Comparison of ENCODE assay signal across 7 cellular contexts in genomic region chr5:6820851-6821479, GRCh38.
A peak's percentile ranks its signal among the peaks of the same experiment; 100 is the strongest.
DNase-seq lines count a peak whose midpoint lies in the region; ATAC-seq, FAIRE-seq and TF ChIP-seq lines count a peak whose summit lies in the region.

No MANE protein-coding gene starts in this region.

- no peak overlapping the region for H3K4me2 ChIP-seq in HCT116 (ENCODE audit: low read length)
- H3K4me2 ChIP-seq in endothelial cell of umbilical vein (ENCODE audit: insufficient read depth, low read length) = no peak overlapping the region

- FAIRE-seq in G401.6 (lab: Jason Lieb, UNC) (peak; percentile 72), endothelial cell of umbilical vein (lab: Jason Lieb, UNC) (no peak)

- H4K20me1 ChIP-seq in HCT116 (ENCODE audit: insufficient read depth) = no peaks in the 10 kb centered on the region
- H4K20me1 ChIP-seq in endothelial cell of umbilical vein (replicated peaks; ENCODE audit: control insufficient read depth, extremely low read depth, insufficient read depth, low read length) = no peaks in the 10 kb centered on the region

- dilution Hi-C loops in endothelial cell of umbilical vein (cut with MboI; ENCODE audit: extremely low pct_ligation_motif_present, low sequenced_read_pairs) = no loop called here

- H2AFZ ChIP-seq in HCT116 (ENCODE audit: low read depth, low read length, poor library complexity, severe bottlenecking) (no peak overlapping the region), endothelial cell of umbilical vein (ENCODE audit: low read depth, low read length) (no peak overlapping the region)

- TF ChIP-seq CTCF in HCT116 (IDR thresholded peaks at IDR 0.05 in 2 of 3, conservative IDR thresholded peaks at IDR 0.05 in 1 of 3; ENCODE audit: borderline replicate concordance in 1 of 3, insufficient read depth in 1 of 3, low read depth in 2 of 3, low read length in 2 of 3) = peak; percentile 51 to 91 (median 72); a peak in 5 of 6 replicates
- peak; percentile 43 to 54 for TF ChIP-seq CTCF in endothelial cell of umbilical vein (IDR thresholded peaks at IDR 0.05; ENCODE audit: extremely low read depth in 1 of 2, insufficient read depth in 1 of 2, low read depth in 1 of 2, low read length in 2 of 2)
- TF ChIP-seq CTCF in retinal pigment epithelial cell (conservative IDR thresholded peaks at IDR 0.05; ENCODE audit: low read depth, low read length) = peak; percentile 56

- H3K9me2 ChIP-seq in HCT116 (ENCODE audit: insufficient read depth) = no peaks in the 10 kb centered on the region

- peak; percentile 27 for DNase-seq in HCT116 (ENCODE audit: low read depth, low spot score)
- peak; percentile 58 for DNase-seq in NCI-H2171 treated with DMSO at 0.1 percent for 48 hours (lab: John Stamatoyannopoulos, UW)
- DNase-seq in activated CD4-positive, CD25-positive, alpha-beta regulatory T cell treated with anti-CD3 and anti-CD28 coated beads, Interleukin-2, amount 50 U/mL, for 16 hours (ENCODE audit: low read depth, low spot score) = peak; percentile 32
- DNase-seq in endothelial cell of umbilical vein (ENCODE audit: low read depth, low spot score) = no peak
- no peak for DNase-seq in retinal pigment epithelial cell (ENCODE audit: low read depth)

- H3K36me3 ChIP-seq in HCT116 (ENCODE audit: control insufficient read depth in 1 of 2, insufficient read depth in 2 of 2, low read length in 2 of 2) = no peaks in the 10 kb centered on the region
- H3K36me3 ChIP-seq in endothelial cell of umbilical vein (ENCODE audit: control insufficient read depth in 2 of 2, extremely low read depth in 1 of 2, insufficient read depth in 2 of 2, low read length in 2 of 2) = no peaks in the 10 kb centered on the region

- CTCF ChIA-PET in HCT116 (lab: Charles Lee) (interaction anchor here (0.6 to 1.1 kb wide), 2 partner anchors 52 to 934 kb away, joined by 3 to 4 read pairs; no protein-coding TSS in a partner anchor), endothelial cell of umbilical vein (lab: Charles Lee) (interaction anchor here (0.9 to 2.2 kb wide), 4 partner anchors 54 to 934 kb away, joined by 3 to 10 read pairs (median 4); no protein-coding TSS in a partner anchor)

- TF ChIP-seq RAD21 in HCT116 (IDR thresholded peaks at IDR 0.05; ENCODE audit: low read depth) = peak; percentile 63

- POLR2A ChIA-PET in HCT116 (lab: Charles Lee) = no interaction called here
- POLR2A ChIA-PET in endothelial cell of umbilical vein (lab: Charles Lee) = no interaction called here

- no peaks in the 10 kb centered on the region for H3K27me3 ChIP-seq in HCT116 (ENCODE audit: insufficient read depth, low read length)
- H3K27me3 ChIP-seq in endothelial cell of umbilical vein (ENCODE audit: control insufficient read depth in 2 of 2, insufficient read depth in 2 of 2, low read length in 2 of 2) = no peaks in the 10 kb centered on the region

- H3K79me2 ChIP-seq in HCT116 (ENCODE audit: insufficient read depth, low read length) (no peaks in the 10 kb centered on the region), endothelial cell of umbilical vein (ENCODE audit: control insufficient read depth, insufficient read depth, low read length) (no peaks in the 10 kb centered on the region)

- H3K9me3 ChIP-seq in HCT116 (ENCODE audit: control insufficient read depth in 1 of 2, insufficient read depth in 1 of 2, low read depth in 1 of 2, low read length in 2 of 2) (peaks cover 0 to 12% of the 10 kb centered on the region in 2 experiments; a peak in 1 of 4 replicates), endothelial cell of umbilical vein (replicated peaks; ENCODE audit: control insufficient read depth, insufficient read depth, low read length) (no peaks in the 10 kb centered on the region)

- no peak overlapping the region for H3K4me3 ChIP-seq in HCT116 (replicated peaks in 1 of 2; ENCODE audit: low read depth in 1 of 2, low read length in 2 of 2)
- H3K4me3 ChIP-seq in endothelial cell of umbilical vein (replicated peaks in 1 of 3; ENCODE audit: insufficient read depth in 1 of 3, low read depth in 1 of 3, low read length in 3 of 3) = no peak overlapping the region
- no peak overlapping the region for H3K4me3 ChIP-seq in retinal pigment epithelial cell (ENCODE audit: low read length)

- H3K9ac ChIP-seq in HCT116 (ENCODE audit: low read length) (no peak overlapping the region), endothelial cell of umbilical vein (replicated peaks; ENCODE audit: extremely low read depth, insufficient read depth, low read length) (no peak overlapping the region)

- no peak for TF ChIP-seq POLR2A in HCT116 (IDR thresholded peaks at IDR 0.05; ENCODE audit: borderline replicate concordance, extremely low read depth, insufficient read depth, insufficient read length)
- TF ChIP-seq POLR2A in endothelial cell of umbilical vein (IDR thresholded peaks at IDR 0.05; ENCODE audit: low read depth, low read length) = no peak

- H3K4me1 ChIP-seq in HCT116 (ENCODE audit: control insufficient read depth in 1 of 2, insufficient read depth in 2 of 2, low read length in 2 of 2) (no peaks in the 10 kb centered on the region), endothelial cell of umbilical vein (ENCODE audit: control insufficient read depth, extremely low read depth, insufficient read depth, low read length) (no peaks in the 10 kb centered on the region)

- intact Hi-C loops in HCT116 (cut with micrococcal nuclease) = loop anchor here (10.0 kb wide), 1 partner anchor 934 kb away; no protein-coding TSS in a partner anchor
- intact Hi-C loops in endothelial cell of umbilical vein (cut with micrococcal nuclease) = loop anchor here (1.0 to 5.0 kb wide), 3 partner anchors 16 to 996 kb away; no protein-coding TSS in a partner anchor

- RAD21 ChIA-PET in HCT116 (lab: Charles Lee; ENCODE audit: low non-redundant PET in 1 of 2, low total read pairs in 2 of 2, uncharacterized antibody in 2 of 2, unreplicated experiment in 2 of 2) = no interaction called here

- no peak overlapping the region for H3K27ac ChIP-seq in HCT116 (ENCODE audit: low read depth, low read length)
- no peak overlapping the region for H3K27ac ChIP-seq in endothelial cell of umbilical vein (ENCODE audit: insufficient read depth, low read depth, low read length)

- BruUV-seq in HCT116 (replicated peaks; lab: Mats Ljungman, UMichigan) = no TSS peak
- BruUV-seq in endothelial cell of umbilical vein (replicated peaks; lab: Mats Ljungman, UMichigan) = no TSS peak

- H3K9me1 ChIP-seq in endothelial cell of umbilical vein (replicated peaks; ENCODE audit: control insufficient read depth, extremely low read depth, insufficient read depth, low read length) = no peaks in the 10 kb centered on the region

- peak; percentile 70 for ATAC-seq in HCT116
- ATAC-seq in GM18517 (IDR thresholded peaks at IDR 0.05; ENCODE audit: unreplicated experiment) = no peak

TF ChIP-seq in HCT116, 20 proteins besides CTCF, POLR2A, EP300 and RAD21:
- no peak for TF ChIP-seq CEBPB (IDR thresholded peaks at IDR 0.05; ENCODE audit: low read depth)
- TF ChIP-seq ELF1 (IDR thresholded peaks at IDR 0.05; ENCODE audit: borderline replicate concordance, low read depth) = no peak
- peak; percentile 50; the same call in 1 of the 2 replicates for TF ChIP-seq CBX3 (IDR thresholded peaks at IDR 0.05; ENCODE audit: low read depth)
TF ChIP-seq in HCT116: peak in this region for 1.

TF ChIP-seq in endothelial cell of umbilical vein, 7 proteins besides CTCF, POLR2A, EP300 and RAD21:
- no peak for TF ChIP-seq EZH2 (IDR thresholded peaks at IDR 0.05; ENCODE audit: borderline replicate concordance, low read depth, low read length, severe bottlenecking)
- no peak for TF ChIP-seq POLR2AphosphoS5 (IDR thresholded peaks at IDR 0.05; ENCODE audit: insufficient read depth, low read depth, low read length)
- no peak for TF ChIP-seq MAX (IDR thresholded peaks at IDR 0.05; ENCODE audit: insufficient read depth, insufficient read length)
- no peak for TF ChIP-seq MYC (IDR thresholded peaks at IDR 0.05; ENCODE audit: low read depth, low read length)
- TF ChIP-seq GATA2 (IDR thresholded peaks at IDR 0.05; ENCODE audit: insufficient read depth, insufficient read length, low read depth, low read length) = no peak
- TF ChIP-seq FOS (IDR thresholded peaks at IDR 0.05; ENCODE audit: borderline replicate concordance, insufficient read depth, low read length) = no peak
- TF ChIP-seq JUN (IDR thresholded peaks at IDR 0.05; ENCODE audit: borderline replicate concordance, insufficient read depth, insufficient read length, low read depth) = no peak
TF ChIP-seq in endothelial cell of umbilical vein: peak in this region for 0.

Comparison
In these comparisons a context has a peak if more than half of its experiments do, and no peak if none do; other contexts are left out.
1. DNase-seq: peak in HCT116 (single experiment), NCI-H2171 treated with DMSO at 0.1 percent for 48 hours (single experiment) and activated CD4-positive, CD25-positive, alpha-beta regulatory T cell treated with anti-CD3 and anti-CD28 coated beads, Interleukin-2, amount 50 U/mL, for 16 hours (single experiment); none in endothelial cell of umbilical vein (single experiment) and retinal pigment epithelial cell (single experiment).
2. Peak in every context shown above with its lines, with median percentiles within 50 percentile points of each other: CTCF ChIP-seq.